Comparison of ENCODE assay signal across 14 cellular contexts in the genomic region with DNA sequence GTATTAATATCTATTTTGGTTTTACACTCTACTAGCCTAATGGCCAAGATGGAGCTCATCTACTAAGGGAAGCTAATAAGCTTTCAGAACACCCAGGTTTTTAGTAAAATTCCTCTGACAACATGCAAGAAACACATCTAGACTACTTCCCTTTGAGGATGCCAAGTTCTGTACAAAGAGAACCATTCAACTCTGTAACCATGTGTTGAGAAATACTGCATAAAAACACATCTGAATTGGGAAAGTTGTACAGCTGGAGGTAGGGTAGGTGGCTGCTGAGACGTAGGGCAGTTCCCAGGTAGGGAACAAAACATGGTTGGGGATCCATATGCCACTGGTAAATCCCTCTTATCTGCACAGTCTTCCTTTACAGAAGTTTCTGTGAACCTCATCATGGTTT.
"Had no signal": no experiment of that assay in that cellular context is flagged by ENCODE, and none has a peak within 500 bp of the region (broad histone marks: within the 10 kb centered on the region; RNA-seq: fewer than 3 reads in every experiment).

No MANE protein-coding gene starts in this region.

- H3K27me3 ChIP-seq: gastroesophageal sphincter, stomach, uterus had no signal

- ATAC-seq: activated CD4-positive, alpha-beta T cell treated with anti-CD3 and anti-CD28 coated beads for 36 hours; gastroesophageal sphincter had no signal

- H3K4me3 Mint-ChIP-seq: activated CD4-positive, alpha-beta memory T cell treated with anti-CD3 and anti-CD28 coated beads, Interleukin-2, amount 10 ng/mL, durations not matched to agents 7 days and 5 days; activated CD4-positive, alpha-beta T cell treated with anti-CD3 and anti-CD28 coated beads for 36 hours; nephron had no signal

- H3K27ac ChIP-seq: coronary artery, gastroesophageal sphincter, uterus, WERI-Rb-1 had no signal

- H3K4me1 Mint-ChIP-seq: activated CD4-positive, alpha-beta memory T cell treated with anti-CD3 and anti-CD28 coated beads, Interleukin-2, amount 10 ng/mL, durations not matched to agents 7 days and 5 days; activated CD4-positive, alpha-beta T cell treated with anti-CD3 and anti-CD28 coated beads for 36 hours had no signal

- DNase-seq: activated CD4-positive, alpha-beta memory T cell treated with anti-CD3 and anti-CD28 coated beads, Interleukin-2, amount 10 ng/mL, durations not matched to agents 7 days and 5 days; activated CD4-positive, alpha-beta T cell treated with anti-CD3 and anti-CD28 coated beads for 36 hours; activated CD8-positive, alpha-beta memory T cell treated with anti-CD3 and anti-CD28 coated beads, Interleukin-2, amount 50 U/mL, for 4 hours; activated naive CD4-positive, alpha-beta T cell treated with Interleukin-2 at 50 U/mL for 16 hours; caudate nucleus; effector CD8-positive, alpha-beta T cell; hypothalamus; T-helper 9 cell; uterus; WERI-Rb-1 had no signal

- H3K9me3 ChIP-seq: gastroesophageal sphincter, stomach, uterus had no signal

- H3K36me3 ChIP-seq: gastroesophageal sphincter, stomach, uterus, WERI-Rb-1 had no signal

- H3K4me3 ChIP-seq: coronary artery, gastroesophageal sphincter, stomach, uterus had no signal

- H3K4me1 ChIP-seq: gastroesophageal sphincter, uterus had no signal

- H3K27me3 Mint-ChIP-seq: activated CD4-positive, alpha-beta T cell treated with anti-CD3 and anti-CD28 coated beads for 36 hours had no signal

- H3K27ac Mint-ChIP-seq: activated CD4-positive, alpha-beta memory T cell treated with anti-CD3 and anti-CD28 coated beads, Interleukin-2, amount 10 ng/mL, durations not matched to agents 7 days and 5 days; activated CD4-positive, alpha-beta T cell treated with anti-CD3 and anti-CD28 coated beads for 36 hours; nephron had no signal

- H3K9me3 Mint-ChIP-seq: activated CD4-positive, alpha-beta memory T cell treated with anti-CD3 and anti-CD28 coated beads, Interleukin-2, amount 10 ng/mL, durations not matched to agents 7 days and 5 days; nephron had no signal
